8 cellular contexts compared by ENCODE assay signal in the genomic region with DNA sequence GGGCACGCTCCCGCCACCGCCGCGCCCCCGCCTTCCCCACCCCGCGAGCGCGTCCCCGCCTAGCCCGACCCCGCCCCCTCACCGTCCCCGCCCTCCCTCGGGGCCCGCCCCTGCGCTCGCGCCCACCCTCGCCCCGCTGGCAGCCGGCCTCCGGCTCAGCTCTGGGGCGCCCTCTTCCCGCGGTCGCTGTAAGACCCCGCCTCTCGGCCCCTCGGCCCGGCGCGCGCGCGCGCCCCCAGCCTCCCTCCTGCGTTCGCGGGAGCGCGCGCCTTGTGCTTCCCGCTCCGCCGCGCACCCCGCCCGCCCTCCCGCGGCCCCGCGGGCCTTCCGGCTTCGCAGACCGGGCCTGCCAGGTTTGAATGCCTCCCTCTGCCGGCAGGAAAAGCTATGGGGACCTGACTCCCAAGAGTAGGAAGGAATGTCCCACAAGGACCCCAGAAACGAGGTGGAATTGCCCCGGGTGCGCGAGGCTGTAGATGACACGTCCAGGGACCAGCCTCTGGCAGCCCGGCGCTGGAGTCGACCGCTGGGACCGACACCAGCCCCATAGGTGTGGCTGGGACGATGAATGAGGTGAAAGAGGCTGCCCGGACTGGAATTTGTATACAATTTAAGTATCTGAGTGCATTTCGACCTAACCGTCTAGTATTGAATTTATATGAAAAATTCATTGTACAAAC. TPM values are rescaled to one million over a fixed set of nuclear protein-coding genes. Genes with fewer than 3 reads are reported as not detected.
DNase-seq lines count a peak whose midpoint lies in the region; ATAC-seq and TF ChIP-seq lines count a peak whose summit lies in the region.

No MANE protein-coding gene starts in this region.

- peak; percentile 92 for ATAC-seq in stimulated activated naive CD8-positive, alpha-beta T cell treated with anti-CD3 and anti-CD28 coated beads, Interleukin-15, Interleukin-2, amounts not matched to agents 100 U/mL and 50 U/mL, for 24 hours

- peak overlapping the region; percentile 84 for H3K4me3 Mint-ChIP-seq in activated T-helper 2 cell treated with anti-CD3 and anti-CD28 coated beads, Interferon-gamma antibody, Interleukin-2, Interleukin-4, amounts not matched to agents 10 μg/mL and 5 μg/mL and 100 μg/mL, durations not matched to agents 14 hours and 24 hours and 36 hours (ENCODE audit: low read depth)
- H3K4me3 Mint-ChIP-seq in nephron = peak overlapping the region; percentile 86 to 97 (median 97)

- DNase-seq in ELR (ENCODE audit: low read depth) (peak; percentile 96), H4 (ENCODE audit: low spot score) (peak; percentile 80), RPMI8226 (peak; percentile 95), fibroblast of peridontal ligament (ENCODE audit: extremely low read depth) (peak; percentile 91)
- peak; percentile 87 for DNase-seq in activated T-helper 2 cell treated with anti-CD3 and anti-CD28 coated beads, Interferon-gamma antibody, Interleukin-2, Interleukin-4, amounts not matched to agents 10 μg/mL and 5 μg/mL and 100 μg/mL, durations not matched to agents 14 hours and 24 hours and 36 hours (ENCODE audit: low spot score)
- DNase-seq in stimulated activated naive CD8-positive, alpha-beta T cell treated with anti-CD3 and anti-CD28 coated beads, Interleukin-15, Interleukin-2, amounts not matched to agents 100 U/mL and 50 U/mL, for 24 hours = peak; percentile 96

- no peaks in the 10 kb centered on the region for H3K9me3 Mint-ChIP-seq in activated T-helper 2 cell treated with anti-CD3 and anti-CD28 coated beads, Interferon-gamma antibody, Interleukin-2, Interleukin-4, amounts not matched to agents 10 μg/mL and 5 μg/mL and 100 μg/mL, durations not matched to agents 14 hours and 24 hours and 36 hours
- no peaks in the 10 kb centered on the region for H3K9me3 Mint-ChIP-seq in nephron

- H3K4me1 Mint-ChIP-seq in activated T-helper 2 cell treated with anti-CD3 and anti-CD28 coated beads, Interferon-gamma antibody, Interleukin-2, Interleukin-4, amounts not matched to agents 10 μg/mL and 5 μg/mL and 100 μg/mL, durations not matched to agents 14 hours and 24 hours and 36 hours (ENCODE audit: low read depth) = peaks cover 32% of the 10 kb centered on the region
- peaks cover 29% of the 10 kb centered on the region for H3K4me1 Mint-ChIP-seq in nephron

- peaks cover under 1% of the 10 kb centered on the region for H3K36me3 Mint-ChIP-seq in activated T-helper 2 cell treated with anti-CD3 and anti-CD28 coated beads, Interferon-gamma antibody, Interleukin-2, Interleukin-4, amounts not matched to agents 10 μg/mL and 5 μg/mL and 100 μg/mL, durations not matched to agents 14 hours and 24 hours and 36 hours (ENCODE audit: low read depth)
- peaks cover under 1% of the 10 kb centered on the region for H3K36me3 Mint-ChIP-seq in nephron (ENCODE audit: low read depth)

- intact Hi-C loops in activated T-helper 2 cell treated with anti-CD3 and anti-CD28 coated beads, Interferon-gamma antibody, Interleukin-2, Interleukin-4, amounts not matched to agents 10 μg/mL and 5 μg/mL and 100 μg/mL, durations not matched to agents 14 hours and 24 hours and 36 hours (cut with micrococcal nuclease) = loop anchor here (1.0 to 2.0 kb wide), 9 partner anchors 15 to 435 kb away; no protein-coding TSS in a partner anchor

- H3K27me3 Mint-ChIP-seq in activated T-helper 2 cell treated with anti-CD3 and anti-CD28 coated beads, Interferon-gamma antibody, Interleukin-2, Interleukin-4, amounts not matched to agents 10 μg/mL and 5 μg/mL and 100 μg/mL, durations not matched to agents 14 hours and 24 hours and 36 hours (ENCODE audit: low read depth) = no peaks in the 10 kb centered on the region
- no peaks in the 10 kb centered on the region for H3K27me3 Mint-ChIP-seq in nephron (ENCODE audit: low read depth)

- peak; percentile 73 for TF ChIP-seq CTCF in LNCAP (IDR thresholded peaks at IDR 0.05)
- peak; percentile 53 to 56 (median 55) for TF ChIP-seq CTCF in nephron (IDR thresholded peaks at IDR 0.05; ENCODE audit: unreplicated experiment in 3 of 3)

- H3K27ac Mint-ChIP-seq in activated T-helper 2 cell treated with anti-CD3 and anti-CD28 coated beads, Interferon-gamma antibody, Interleukin-2, Interleukin-4, amounts not matched to agents 10 μg/mL and 5 μg/mL and 100 μg/mL, durations not matched to agents 14 hours and 24 hours and 36 hours = peak overlapping the region; percentile 94
- H3K27ac Mint-ChIP-seq in nephron = peak overlapping the region; percentile 93 to 96 (median 94)

RNA-seq across cellular contexts. Expression of gene PTBP3, which starts 0.4 kb away (rescaled TPM):
- 21.0 and 30.8 TPM in 2 replicates for total RNA-seq in H4 (2014; rRNA removed; shearing (Covaris generic))
- 108 and 116 TPM in 2 replicates for total RNA-seq in activated T-helper 2 cell treated with anti-CD3 and anti-CD28 coated beads, Interferon-gamma antibody, Interleukin-2, Interleukin-4, amounts not matched to agents 10 μg/mL and 5 μg/mL and 100 μg/mL, durations not matched to agents 14 hours and 24 hours and 36 hours

RNA-seq across cellular contexts. Expression of gene HSDL2, which starts 46.1 kb away (rescaled TPM):
- 37.2 and 45.6 TPM in 2 replicates for total RNA-seq in H4 (2014; rRNA removed; shearing (Covaris generic))
- 20.4 and 21.8 TPM in 2 replicates for total RNA-seq in activated T-helper 2 cell treated with anti-CD3 and anti-CD28 coated beads, Interferon-gamma antibody, Interleukin-2, Interleukin-4, amounts not matched to agents 10 μg/mL and 5 μg/mL and 100 μg/mL, durations not matched to agents 14 hours and 24 hours and 36 hours

Comparison
In these comparisons a context has a peak if more than half of its experiments do, and no peak if none do; other contexts are left out.
1. Peak in every context shown above with its lines: DNase-seq and ATAC-seq.